ENCODE assay signal across 14 cellular contexts in genomic region chr17:49667854-49668253, GRCh38.
"Had no signal": no experiment of that assay in that cellular context is flagged by ENCODE, and none has a peak within 500 bp of the region (broad histone marks: within the 10 kb centered on the region; RNA-seq: fewer than 3 reads in every experiment).

No MANE protein-coding gene starts in this region.

- ATAC-seq: activated CD4-positive, CD25-positive, alpha-beta regulatory T cell treated with anti-CD3 and anti-CD28 coated beads, Interleukin-2, amount 50 U/mL, for 24 hours; left colon; stimulated activated naive CD8-positive, alpha-beta T cell treated with anti-CD3 and anti-CD28 coated beads, Interleukin-15, amount 100 ng/mL, for 72 hours had no signal

- H3K27ac ChIP-seq: ascending aorta, dorsolateral prefrontal cortex, esophagus squamous epithelium, thoracic aorta, vagina had no signal

- H3K4me3 Mint-ChIP-seq: memory B cell, nephron had no signal

- H3K36me3 ChIP-seq: thoracic aorta, vagina had no signal

- H3K27ac Mint-ChIP-seq: memory B cell, nephron had no signal

- DNase-seq: dorsolateral prefrontal cortex; esophagus squamous epithelium; foreskin fibroblast; left colon; stimulated activated CD4-positive, alpha-beta T cell treated with anti-CD3 and anti-CD28 coated beads, Interleukin-15, amount 100 ng/mL, for 24 hours; stimulated activated CD4-positive, alpha-beta T cell treated with anti-CD3 and anti-CD28 coated beads, Interleukin-4, amount 100 ng/mL, for 24 hours; stimulated activated naive CD8-positive, alpha-beta T cell treated with anti-CD3 and anti-CD28 coated beads, Interleukin-15, amount 100 ng/mL, for 72 hours had no signal

- H3K27me3 ChIP-seq: ascending aorta, dorsolateral prefrontal cortex, esophagus squamous epithelium, vagina had no signal

- H3K9me3 Mint-ChIP-seq: memory B cell; stimulated activated naive CD8-positive, alpha-beta T cell treated with anti-CD3 and anti-CD28 coated beads, Interleukin-15, amount 100 ng/mL, for 72 hours had no signal

- H3K4me3 ChIP-seq: ascending aorta, dorsolateral prefrontal cortex, esophagus squamous epithelium, thoracic aorta, vagina had no signal

- FAIRE-seq: bronchial epithelial cell had no signal

- H3K27me3 Mint-ChIP-seq: memory B cell; stimulated activated naive CD8-positive, alpha-beta T cell treated with anti-CD3 and anti-CD28 coated beads, Interleukin-15, amount 100 ng/mL, for 72 hours had no signal

- H3K9me3 ChIP-seq: ascending aorta, esophagus squamous epithelium, thoracic aorta, vagina had no signal
